ENCODE assay signal across 9 cellular contexts in genomic region chr10:110610308-110610774, GRCh38. TPM values are rescaled to one million over a fixed set of nuclear protein-coding genes. Genes with fewer than 3 reads are reported as not detected.
DNase-seq lines count a peak whose midpoint lies in the region; ATAC-seq and TF ChIP-seq lines count a peak whose summit lies in the region.
"Had no signal": no experiment of that assay in that cellular context is flagged by ENCODE, and none has a peak within 500 bp of the region (broad histone marks: within the 10 kb centered on the region; RNA-seq: fewer than 3 reads in every experiment).

No MANE protein-coding gene starts in this region.

- TF ChIP-seq POLR2A in erythroblast (IDR thresholded peaks at IDR 0.05; ENCODE audit: low read length) = no peak

- no peak overlapping the region for H3K27ac ChIP-seq in upper lobe of right lung

- H3K27ac Mint-ChIP-seq in HFFc6 = no peak overlapping the region
- no peak overlapping the region for H3K27ac Mint-ChIP-seq in activated CD8-positive, alpha-beta T cell treated with anti-CD3 and anti-CD28 coated beads, Interleukin-2, amount 10 ng/mL, durations not matched to agents 7 days and 5 days
- H3K27ac Mint-ChIP-seq: T-helper 1 cell treated with Interleukin-12 subunit alpha and Interleukin-12 subunit beta and Interleukin-4 antibody, amounts not matched to agents 30 μg/mL and 1 μg/mL, for 36 hours had no signal

- H3K4me3 ChIP-seq in upper lobe of right lung = no peak overlapping the region

- H3K36me3 Mint-ChIP-seq in HFFc6 (ENCODE audit: low read depth) = no peaks in the 10 kb centered on the region
- H3K36me3 Mint-ChIP-seq in activated CD8-positive, alpha-beta T cell treated with anti-CD3 and anti-CD28 coated beads, Interleukin-2, amount 10 ng/mL, durations not matched to agents 7 days and 5 days (ENCODE audit: low read depth) = peaks cover 2% of the 10 kb centered on the region

- H3K36me3 ChIP-seq in upper lobe of right lung = peaks cover 10% of the 10 kb centered on the region

- CTCF ChIA-PET in activated CD8-positive, alpha-beta T cell treated with anti-CD3 and anti-CD28 coated beads, Interleukin-2, amount 10 ng/mL, durations not matched to agents 7 days and 5 days (lab: Charles Lee) = interaction anchor here (0.7 to 3.5 kb wide), 35 partner anchors 9 to 467 kb away, joined by 3 to 42 read pairs (median 4); partner anchors contain the start of genes ADRA2A and SMNDC1

- peaks cover 10% of the 10 kb centered on the region for H3K4me1 Mint-ChIP-seq in HFFc6 (ENCODE audit: low read depth)
- H3K4me1 Mint-ChIP-seq in activated CD8-positive, alpha-beta T cell treated with anti-CD3 and anti-CD28 coated beads, Interleukin-2, amount 10 ng/mL, durations not matched to agents 7 days and 5 days (ENCODE audit: low read depth) = peaks cover 39% of the 10 kb centered on the region

- ATAC-seq in activated CD8-positive, alpha-beta T cell treated with anti-CD3 and anti-CD28 coated beads, Interleukin-2, amount 10 ng/mL, durations not matched to agents 7 days and 5 days = peak; percentile 60
- ATAC-seq in upper lobe of right lung (peak; percentile 85), GM21786 (IDR thresholded peaks at IDR 0.05; ENCODE audit: unreplicated experiment) (no peak)

- H3K4me1 ChIP-seq in upper lobe of right lung = no peaks in the 10 kb centered on the region

- peaks cover 6% of the 10 kb centered on the region; the same call in 1 of the 2 replicates for H3K27me3 Mint-ChIP-seq in HFFc6 (ENCODE audit: insufficient read depth)
- H3K27me3 Mint-ChIP-seq in activated CD8-positive, alpha-beta T cell treated with anti-CD3 and anti-CD28 coated beads, Interleukin-2, amount 10 ng/mL, durations not matched to agents 7 days and 5 days (ENCODE audit: low read depth) = no peaks in the 10 kb centered on the region

- intact Hi-C loops in upper lobe of right lung (cut with DNase I) = no loop called here

- H3K27me3 ChIP-seq in upper lobe of right lung = no peaks in the 10 kb centered on the region

- no peak overlapping the region for H3K4me3 Mint-ChIP-seq in HFFc6
- no peak overlapping the region for H3K4me3 Mint-ChIP-seq in activated CD8-positive, alpha-beta T cell treated with anti-CD3 and anti-CD28 coated beads, Interleukin-2, amount 10 ng/mL, durations not matched to agents 7 days and 5 days
- H3K4me3 Mint-ChIP-seq: T-helper 1 cell treated with Interleukin-12 subunit alpha and Interleukin-12 subunit beta and Interleukin-4 antibody, amounts not matched to agents 30 μg/mL and 1 μg/mL, for 36 hours had no signal

- DNase-seq in DMS153 treated with DMSO at 0.1 percent for 48 hours (lab: John Stamatoyannopoulos, UW; ENCODE audit: unreplicated experiment) (peak; percentile 33), HFFc6 (peak; percentile 47), NCI-H69 (lab: John Stamatoyannopoulos, UW) (peak; percentile 58), erythroblast (lab: John Stamatoyannopoulos, UW) (peak; percentile 78 to 83), mucosa of gallbladder (ENCODE audit: low spot score) (peak; percentile 47), upper lobe of right lung (no peak)
- DNase-seq in activated CD8-positive, alpha-beta T cell treated with anti-CD3 and anti-CD28 coated beads, Interleukin-2, amount 10 ng/mL, durations not matched to agents 7 days and 5 days = peak; percentile 71

- peak; percentile 90 for TF ChIP-seq CTCF in HFFc6 (IDR thresholded peaks at IDR 0.05)
- peak; percentile 86 for TF ChIP-seq CTCF in upper lobe of right lung (IDR thresholded peaks at IDR 0.05)

- no peaks in the 10 kb centered on the region for H3K9me3 Mint-ChIP-seq in HFFc6
- no peaks in the 10 kb centered on the region for H3K9me3 Mint-ChIP-seq in activated CD8-positive, alpha-beta T cell treated with anti-CD3 and anti-CD28 coated beads, Interleukin-2, amount 10 ng/mL, durations not matched to agents 7 days and 5 days (ENCODE audit: insufficient read depth)
- H3K9me3 Mint-ChIP-seq: T-helper 1 cell treated with Interleukin-12 subunit alpha and Interleukin-12 subunit beta and Interleukin-4 antibody, amounts not matched to agents 30 μg/mL and 1 μg/mL, for 36 hours had no signal

- POLR2A ChIA-PET in activated CD8-positive, alpha-beta T cell treated with anti-CD3 and anti-CD28 coated beads, Interleukin-2, amount 10 ng/mL, durations not matched to agents 7 days and 5 days (lab: Charles Lee) = interaction anchor here (0.9 kb wide), 1 partner anchor 11 kb away, joined by 3 read pairs; no protein-coding TSS in a partner anchor

- no peaks in the 10 kb centered on the region for H3K9me3 ChIP-seq in upper lobe of right lung

RNA-seq across cellular contexts. Expression of gene RBM20, which starts 33.8 kb away (rescaled TPM):
- total RNA-seq in HFFc6 (2021; fragmentation: NEBNext Ultra II Directional; extraction: Animal tissue kit (Norgen Biotek cat#: 25700)) = not detected
- total RNA-seq in activated CD8-positive, alpha-beta T cell treated with anti-CD3 and anti-CD28 coated beads, Interleukin-2, amount 10 ng/mL, durations not matched to agents 7 days and 5 days = under 1 TPM in 1 of 2 experiments, not detected in 1; 0.03 TPM
- total RNA-seq in mucosa of gallbladder (1.4 TPM), upper lobe of right lung (0.41 TPM)

RNA-seq across cellular contexts. Expression of gene SMC3, which starts 42.8 kb away (rescaled TPM):
- total RNA-seq in HFFc6 (2021; fragmentation: NEBNext Ultra II Directional; extraction: Animal tissue kit (Norgen Biotek cat#: 25700)) = 10 to 100 TPM; 26.0 to 40.5 (median 38.0) TPM
- total RNA-seq in activated CD8-positive, alpha-beta T cell treated with anti-CD3 and anti-CD28 coated beads, Interleukin-2, amount 10 ng/mL, durations not matched to agents 7 days and 5 days = 10 to 100 TPM; 75.6 to 82.2 TPM
- total RNA-seq in mucosa of gallbladder (28.5 TPM), upper lobe of right lung (29.8 TPM)
